ENCODE assay signal across 15 cellular contexts in genomic region chr4:144421839-144422565, GRCh38.
A peak's percentile ranks its signal among the peaks of the same experiment; 100 is the strongest.
DNase-seq lines count a peak whose midpoint lies in the region; ATAC-seq and TF ChIP-seq lines count a peak whose summit lies in the region.
"Had no signal": no experiment of that assay in that cellular context is flagged by ENCODE, and none has a peak within 500 bp of the region (broad histone marks: within the 10 kb centered on the region; RNA-seq: fewer than 3 reads in every experiment).

No MANE protein-coding gene starts in this region.

- H2BK120ac ChIP-seq in IMR-90 (ENCODE audit: low read depth, low read length), result no peak overlapping the region
- H2BK120ac ChIP-seq in mesendoderm (ENCODE audit: low read depth, low read length), result no peak overlapping the region

- H3K79me2 ChIP-seq in mesendoderm (ENCODE audit: control insufficient read depth, insufficient read depth, low read length), result no peaks in the 10 kb centered on the region

- DNase-seq in IMR-90 (no peak), astrocyte of the hippocampus (ENCODE audit: low read depth, low spot score) (peak; percentile 5), fibroblast of the aortic adventitia (ENCODE audit: low read depth) (peak; percentile 32), mesendoderm (peak; percentile 28), SIG-M5 treated with dmso at 0.1 percent for 504 hours (lab: John Stamatoyannopoulos, UW; ENCODE audit: unreplicated experiment) (no peak), HCEC 1CT (no peak), NCI-H1436 treated with DMSO at 0.1 percent for 48 hours (lab: John Stamatoyannopoulos, UW) (no peak), hippocampal formation (lab: John Stamatoyannopoulos, UW) (no peak)
- DNase-seq: AML-193; CD4-positive, alpha-beta T cell; NCI-H1417 treated with DMSO at 0.1 percent for 48 hours; NCI-H2081; NCI-H69; NK-92 treated with Interleukin-12 subunit alpha and Interleukin-12 subunit beta, amount 100 ng/mL, for 24 hours had no signal

- H2AFZ ChIP-seq in IMR-90 (replicated peaks; ENCODE audit: low read length, poor library complexity), result no peak overlapping the region

- no peak overlapping the region for H2AK5ac ChIP-seq in IMR-90 (ENCODE audit: low read depth, low read length)
- no peak overlapping the region for H2AK5ac ChIP-seq in mesendoderm (ENCODE audit: low read length)

- no peak for ATAC-seq in IMR-90 (ENCODE audit: low read depth)
- ATAC-seq: HepG2 had no signal

- no peak overlapping the region for H3K4me2 ChIP-seq in IMR-90 (ENCODE audit: low read depth, low read length)
- H3K4me2 ChIP-seq in mesendoderm (ENCODE audit: low read length), result no peak overlapping the region

- no peak overlapping the region for H3K9ac ChIP-seq in IMR-90 (ENCODE audit: low read depth, low read length)
- no peak overlapping the region for H3K9ac ChIP-seq in mesendoderm (ENCODE audit: low read length)

- H3K56ac ChIP-seq in IMR-90 (ENCODE audit: extremely low read depth, insufficient read depth, low read length) (no peak overlapping the region), mesendoderm (ENCODE audit: low read length) (no peak overlapping the region)

- no peak overlapping the region for H3K18ac ChIP-seq in IMR-90 (ENCODE audit: low read depth, low read length)
- H3K18ac ChIP-seq in mesendoderm (ENCODE audit: low read length), result no peak overlapping the region

- H3K27ac ChIP-seq in IMR-90 (ENCODE audit: insufficient read depth, low read length) (no peak overlapping the region), mesendoderm (ENCODE audit: low read depth, low read length) (no peak overlapping the region)

- H2BK15ac ChIP-seq in IMR-90 (ENCODE audit: low read depth, low read length) (no peak overlapping the region), mesendoderm (replicated peaks; ENCODE audit: low read depth) (no peak overlapping the region)

- H3K4me3 ChIP-seq in IMR-90 (ENCODE audit: insufficient read depth, low read depth, low read length) (no peak overlapping the region), fibroblast of the aortic adventitia (ENCODE audit: low read depth, low read length) (no peak overlapping the region), mesendoderm (ENCODE audit: low read length) (no peak overlapping the region)

- H3K9me1 ChIP-seq in IMR-90 (ENCODE audit: insufficient read depth, low read length), result no peaks in the 10 kb centered on the region

- H3K79me1 ChIP-seq in IMR-90 (ENCODE audit: low read depth in 1 of 2, low read length in 2 of 2) (no peaks in the 10 kb centered on the region), mesendoderm (ENCODE audit: low read length) (no peaks in the 10 kb centered on the region)

- H3K4me1 ChIP-seq in IMR-90 (ENCODE audit: control insufficient read depth, insufficient read depth, low read length) (no peaks in the 10 kb centered on the region), mesendoderm (ENCODE audit: control insufficient read depth, low read depth, low read length) (no peaks in the 10 kb centered on the region)

- no peak overlapping the region for H2AK9ac ChIP-seq in IMR-90 (replicated peaks; ENCODE audit: low read depth, low read length, poor library complexity)

- no peak overlapping the region for H3K14ac ChIP-seq in IMR-90 (replicated peaks; ENCODE audit: low read depth, low read length)

- no peaks in the 10 kb centered on the region for H3K36me3 ChIP-seq in IMR-90 (ENCODE audit: control insufficient read depth, insufficient read depth, low read length)
- no peaks in the 10 kb centered on the region for H3K36me3 ChIP-seq in mesendoderm (ENCODE audit: control insufficient read depth, insufficient read depth, low read length)

- TF ChIP-seq RAD21 in IMR-90 (IDR thresholded peaks at IDR 0.05; ENCODE audit: low read length), result no peak

- intact Hi-C loops in IMR-90 (cut with micrococcal nuclease), result no loop called here

- WGBS in IMR-90 (ENCODE audit: extremely low coverage in 2 of 2, insufficient read length in 1 of 2), 2 experiments, result no CpG with 5 or more reads among the region's 3 CpGs
- no CpG with 5 or more reads among the region's 3 CpGs for WGBS in mesendoderm (ENCODE audit: extremely low coverage, insufficient coverage, low lambda C conversion rate)

- CTCF ChIA-PET in IMR-90 (lab: Yijun Ruan, JAX), result no interaction called here

- no peak overlapping the region for H4K5ac ChIP-seq in IMR-90 (ENCODE audit: low read depth, low read length)
- H4K5ac ChIP-seq in mesendoderm (ENCODE audit: low read length), result no peak overlapping the region

- no peak overlapping the region for H3K23ac ChIP-seq in IMR-90 (ENCODE audit: low read depth, low read length)
- no peak overlapping the region for H3K23ac ChIP-seq in mesendoderm (ENCODE audit: low read length)

- in situ Hi-C loops in IMR-90 (cut with MboI; ENCODE audit: low sequenced_read_pairs), result no loop called here

- H2BK20ac ChIP-seq in IMR-90 (ENCODE audit: low read depth, low read length), result no peak overlapping the region

- no TSS peak for BruUV-seq in IMR-90 (replicated peaks; lab: Mats Ljungman, UMichigan)

- H3K27me3 ChIP-seq in IMR-90 (ENCODE audit: control insufficient read depth, insufficient read depth, low read length) (no peaks in the 10 kb centered on the region), mesendoderm (ENCODE audit: insufficient read depth, low read length, poor library complexity) (no peaks in the 10 kb centered on the region)

- H4K8ac ChIP-seq in IMR-90 (ENCODE audit: low read depth in 2 of 2, low read length in 2 of 2) (no peak overlapping the region), mesendoderm (ENCODE audit: low read depth, low read length) (no peak overlapping the region)

- TF ChIP-seq POLR2A in IMR-90 (IDR thresholded peaks at IDR 0.05; ENCODE audit: low read depth, low read length), result no peak

- H3K9me3 ChIP-seq in IMR-90 (ENCODE audit: control insufficient read depth, insufficient read depth, low read length), result no peaks in the 10 kb centered on the region

- no peaks in the 10 kb centered on the region for H4K20me1 ChIP-seq in IMR-90 (ENCODE audit: insufficient read depth, low read length)

- no peak overlapping the region for H3K4ac ChIP-seq in IMR-90 (ENCODE audit: low read depth, low read length)
- no peak overlapping the region for H3K4ac ChIP-seq in mesendoderm (ENCODE audit: low read depth, low read length)

- TF ChIP-seq CTCF in IMR-90 (conservative IDR thresholded peaks at IDR 0.05; ENCODE audit: low read depth, low read length) (no peak), fibroblast of the aortic adventitia (IDR thresholded peaks at IDR 0.05; ENCODE audit: insufficient read depth, low read length) (no peak)

- H4K91ac ChIP-seq in IMR-90 (ENCODE audit: insufficient read depth, low read depth, low read length), result no peak overlapping the region

- POLR2A ChIA-PET in IMR-90 (lab: Charles Lee; ENCODE audit: unreplicated experiment), result interaction anchor here (0.5 kb wide), 1 partner anchor 47 kb away, joined by 6 read pairs; no protein-coding TSS in a partner anchor

- dilution Hi-C loops in IMR-90 (cut with HindIII; ENCODE audit: low sequenced_read_pairs, unreplicated experiment), result no loop called here

- H2BK5ac ChIP-seq in IMR-90 (ENCODE audit: low read depth, low read length, poor library complexity, severe bottlenecking), result no peak overlapping the region
- no peak overlapping the region for H2BK5ac ChIP-seq in mesendoderm (ENCODE audit: low read length)

TF ChIP-seq in IMR-90, 13 proteins besides CTCF, POLR2A, EP300 and RAD21:
- TF ChIP-seq MXI1 (IDR thresholded peaks at IDR 0.05; ENCODE audit: borderline replicate concordance, low read depth, low read length) (no peak), RCOR1 (IDR thresholded peaks at IDR 0.05; ENCODE audit: insufficient replicate concordance, low read length) (no peak), MAFK (IDR thresholded peaks at IDR 0.05; ENCODE audit: low read depth, low read length) (no peak), BHLHE40 (IDR thresholded peaks at IDR 0.05; ENCODE audit: low read depth, low read length) (no peak), CEBPB (IDR thresholded peaks at IDR 0.05; ENCODE audit: low read depth, low read length) (peak; percentile 36; the same call in 1 of the 2 replicates), CHD1 (IDR thresholded peaks at IDR 0.05; ENCODE audit: low read depth, low read length) (no peak), SMC3 (IDR thresholded peaks at IDR 0.05; ENCODE audit: low read depth, low read length) (no peak)
- TF ChIP-seq, protein P1, sequence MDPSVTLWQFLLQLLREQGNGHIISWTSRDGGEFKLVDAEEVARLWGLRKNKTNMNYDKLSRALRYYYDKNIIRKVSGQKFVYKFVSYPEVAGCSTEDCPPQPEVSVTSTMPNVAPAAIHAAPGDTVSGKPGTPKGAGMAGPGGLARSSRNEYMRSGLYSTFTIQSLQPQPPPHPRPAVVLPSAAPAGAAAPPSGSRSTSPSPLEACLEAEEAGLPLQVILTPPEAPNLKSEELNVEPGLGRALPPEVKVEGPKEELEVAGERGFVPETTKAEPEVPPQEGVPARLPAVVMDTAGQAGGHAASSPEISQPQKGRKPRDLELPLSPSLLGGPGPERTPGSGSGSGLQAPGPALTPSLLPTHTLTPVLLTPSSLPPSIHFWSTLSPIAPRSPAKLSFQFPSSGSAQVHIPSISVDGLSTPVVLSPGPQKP (IDR thresholded peaks at IDR 0.05; ENCODE audit: borderline replicate concordance, low read depth, low read length), result no peak

Comparison
In these comparisons a context has a peak if more than half of its experiments do, and no peak if none do; other contexts are left out.
1. DNase-seq: peak in astrocyte of the hippocampus (single experiment), fibroblast of the aortic adventitia (single experiment) and mesendoderm (single experiment); none in IMR-90 (single experiment), SIG-M5 treated with dmso at 0.1 percent for 504 hours (single experiment), HCEC 1CT (single experiment), NCI-H1436 treated with DMSO at 0.1 percent for 48 hours (single experiment) and hippocampal formation (0 of 2).